ENCODE assay signal across 8 cellular contexts in genomic region chr12:12474931-12475485, GRCh38.
DNase-seq lines count a peak whose midpoint lies in the region; ATAC-seq, FAIRE-seq and TF ChIP-seq lines count a peak whose summit lies in the region.

No MANE protein-coding gene starts in this region.

- H3K27me3 Mint-ChIP-seq in H9 (ENCODE audit: low read depth), result no peaks in the 10 kb centered on the region; the same call in 1 of the 2 replicates
- no peaks in the 10 kb centered on the region for H3K27me3 Mint-ChIP-seq in T-helper 1 cell treated with Interleukin-12 subunit alpha and Interleukin-12 subunit beta and Interleukin-4 antibody, amounts not matched to agents 30 μg/mL and 1 μg/mL, for 36 hours (ENCODE audit: low read depth)

- no peak overlapping the region for H3T11ph ChIP-seq in H9 (ENCODE audit: low read length)

- ATAC-seq in GM18519 (IDR thresholded peaks at IDR 0.05; ENCODE audit: low FRiP score, unreplicated experiment), result peak; percentile 70
- peak; percentile 95 for ATAC-seq in stimulated activated effector memory CD8-positive, alpha-beta T cell treated with anti-CD3 and anti-CD28 coated beads, Interleukin-12 subunit alpha, Interleukin-12 subunit beta, amount 100 ng/mL, for 72 hours

- H3K14ac ChIP-seq in H9 (ENCODE audit: insufficient read depth, low read length), result no peak overlapping the region

- no peak overlapping the region for H3K9ac ChIP-seq in H9 (ENCODE audit: extremely low read depth, insufficient read length, low read length)

- no peak overlapping the region for H3K4ac ChIP-seq in H9 (ENCODE audit: low read depth, low read length)

- H2AFZ ChIP-seq in H9 (ENCODE audit: low read length), result no peak overlapping the region

- H2BK12ac ChIP-seq in H9 (ENCODE audit: insufficient read length, low read depth, low read length), result no peak overlapping the region

- FAIRE-seq in urothelium cell line (lab: Jason Lieb, UNC), result no peak

- no peak overlapping the region for H3K56ac ChIP-seq in H9 (ENCODE audit: insufficient read length, low read depth, low read length)

- no peak overlapping the region for H2AK5ac ChIP-seq in H9 (ENCODE audit: insufficient read length, low read length)

- no peak overlapping the region for H2BK15ac ChIP-seq in H9 (ENCODE audit: low read depth, low read length)

- H3K18ac ChIP-seq in H9 (ENCODE audit: insufficient read length, low read depth, low read length), result no peak overlapping the region

- peak overlapping the region in 2 of 3 experiments; percentile 44 to 75; a peak in 4 of 7 replicates for H3K27ac Mint-ChIP-seq in H9
- H3K27ac Mint-ChIP-seq in T-helper 1 cell treated with Interleukin-12 subunit alpha and Interleukin-12 subunit beta and Interleukin-4 antibody, amounts not matched to agents 30 μg/mL and 1 μg/mL, for 36 hours, result peak overlapping the region; percentile 96
- H3K27ac Mint-ChIP-seq in stimulated activated effector memory CD8-positive, alpha-beta T cell treated with anti-CD3 and anti-CD28 coated beads, Interleukin-12 subunit alpha, Interleukin-12 subunit beta, amount 100 ng/mL, for 72 hours, result peak overlapping the region; percentile 99

- H3K79me1 ChIP-seq in H9 (ENCODE audit: insufficient read depth, low read depth, low read length, poor library complexity, severe bottlenecking), result no peaks in the 10 kb centered on the region

- no peak overlapping the region for H2BK5ac ChIP-seq in H9 (ENCODE audit: insufficient read length, low read length)

- H4K8ac ChIP-seq in H9 (replicated peaks; ENCODE audit: insufficient read length, low read depth, low read length), result no peak overlapping the region

- H3K4me3 Mint-ChIP-seq in H9, result no peak overlapping the region
- H3K4me3 Mint-ChIP-seq in T-helper 1 cell treated with Interleukin-12 subunit alpha and Interleukin-12 subunit beta and Interleukin-4 antibody, amounts not matched to agents 30 μg/mL and 1 μg/mL, for 36 hours, result peak overlapping the region; percentile 69
- peak overlapping the region; percentile 71 for H3K4me3 Mint-ChIP-seq in stimulated activated effector memory CD8-positive, alpha-beta T cell treated with anti-CD3 and anti-CD28 coated beads, Interleukin-12 subunit alpha, Interleukin-12 subunit beta, amount 100 ng/mL, for 72 hours

- H3K27ac ChIP-seq in H9 (ENCODE audit: insufficient read length, low read depth, low read length), result no peak overlapping the region

- no peak for TF ChIP-seq CTCF in H9 (conservative IDR thresholded peaks at IDR 0.05)

- H4K91ac ChIP-seq in H9 (ENCODE audit: insufficient read length, low read depth, low read length), result no peak overlapping the region

- H2BK20ac ChIP-seq in H9 (ENCODE audit: low read depth, low read length, poor library complexity, severe bottlenecking), result no peak overlapping the region

- H3K4me1 Mint-ChIP-seq in H9, result peaks cover 7 to 22% of the 10 kb centered on the region in 2 experiments
- H3K4me1 Mint-ChIP-seq in T-helper 1 cell treated with Interleukin-12 subunit alpha and Interleukin-12 subunit beta and Interleukin-4 antibody, amounts not matched to agents 30 μg/mL and 1 μg/mL, for 36 hours (ENCODE audit: low read depth), result peaks cover 55% of the 10 kb centered on the region
- H3K4me1 Mint-ChIP-seq in stimulated activated effector memory CD8-positive, alpha-beta T cell treated with anti-CD3 and anti-CD28 coated beads, Interleukin-12 subunit alpha, Interleukin-12 subunit beta, amount 100 ng/mL, for 72 hours, result peaks cover 77% of the 10 kb centered on the region

- no peaks in the 10 kb centered on the region for H3K9me3 ChIP-seq in H9 (ENCODE audit: control insufficient read depth, low read depth, low read length)

- H3K36me3 Mint-ChIP-seq in H9 (ENCODE audit: insufficient read depth in 1 of 3, low read depth in 3 of 3), result peaks cover 42 to 73% (median 58%) of the 10 kb centered on the region in 3 experiments
- H3K36me3 Mint-ChIP-seq in T-helper 1 cell treated with Interleukin-12 subunit alpha and Interleukin-12 subunit beta and Interleukin-4 antibody, amounts not matched to agents 30 μg/mL and 1 μg/mL, for 36 hours (ENCODE audit: low read depth), result peaks cover 55% of the 10 kb centered on the region
- H3K36me3 Mint-ChIP-seq in stimulated activated effector memory CD8-positive, alpha-beta T cell treated with anti-CD3 and anti-CD28 coated beads, Interleukin-12 subunit alpha, Interleukin-12 subunit beta, amount 100 ng/mL, for 72 hours, result peaks cover 90% of the 10 kb centered on the region

- no peaks in the 10 kb centered on the region for H3K23me2 ChIP-seq in H9 (ENCODE audit: insufficient read length, low read depth, low read length, poor library complexity, severe bottlenecking)

- no peak overlapping the region for H3K4me2 ChIP-seq in H9 (ENCODE audit: insufficient read depth, insufficient read length, low read length)

- H3K23ac ChIP-seq in H9 (ENCODE audit: insufficient read length, low read depth, low read length), result no peak overlapping the region

- no peaks in the 10 kb centered on the region for H3K27me3 ChIP-seq in H9 (ENCODE audit: insufficient read depth, low read length)

- no peak overlapping the region for H2BK120ac ChIP-seq in H9 (ENCODE audit: low read depth, low read length, poor library complexity, severe bottlenecking)

- H3K79me2 ChIP-seq in H9 (ENCODE audit: insufficient read depth, low read length), result no peaks in the 10 kb centered on the region

- H3K9me3 Mint-ChIP-seq in H9, result peaks cover 9 to 13% of the 10 kb centered on the region in 2 experiments
- no peaks in the 10 kb centered on the region for H3K9me3 Mint-ChIP-seq in T-helper 1 cell treated with Interleukin-12 subunit alpha and Interleukin-12 subunit beta and Interleukin-4 antibody, amounts not matched to agents 30 μg/mL and 1 μg/mL, for 36 hours
- H3K9me3 Mint-ChIP-seq in stimulated activated effector memory CD8-positive, alpha-beta T cell treated with anti-CD3 and anti-CD28 coated beads, Interleukin-12 subunit alpha, Interleukin-12 subunit beta, amount 100 ng/mL, for 72 hours, result no peaks in the 10 kb centered on the region

- H4K20me1 ChIP-seq in H9 (ENCODE audit: control insufficient read depth, insufficient read depth, insufficient read length), result no peaks in the 10 kb centered on the region

- DNase-seq in H9 (no peak), dermis microvascular lymphatic vessel endothelial cell (ENCODE audit: low read depth in 2 of 2) (peak; percentile 71 to 86), urothelium cell line (ENCODE audit: low spot score) (no peak), NCI-H1092 (lab: John Stamatoyannopoulos, UW) (no peak), COLO668 (lab: John Stamatoyannopoulos, UW; ENCODE audit: unreplicated experiment) (no peak)
- peak in 1 of 2 donors; percentile 85 for DNase-seq in stimulated activated effector memory CD8-positive, alpha-beta T cell treated with anti-CD3 and anti-CD28 coated beads, Interleukin-12 subunit alpha, Interleukin-12 subunit beta, amount 100 ng/mL, for 72 hours (ENCODE audit: low spot score in 2 of 2)

- H3K4me1 ChIP-seq in H9 (ENCODE audit: insufficient read depth, low read length), result no peaks in the 10 kb centered on the region; the same call in 1 of the 2 replicates

- H4K5ac ChIP-seq in H9 (ENCODE audit: insufficient read length, low read depth, low read length), result no peak overlapping the region

- WGBS in H9 (ENCODE audit: extremely low coverage, insufficient read length, low lambda C conversion rate), result no CpG with 5 or more reads among the region's 12 CpGs

Comparison
In these comparisons a context has a peak if more than half of its experiments do, and no peak if none do; other contexts are left out.
1. DNase-seq: peak in dermis microvascular lymphatic vessel endothelial cell (2 of 2); none in H9 (single experiment), urothelium cell line (single experiment), NCI-H1092 (single experiment) and COLO668 (single experiment).
2. H3K4me3 Mint-ChIP-seq: peak in T-helper 1 cell treated with Interleukin-12 subunit alpha and Interleukin-12 subunit beta and Interleukin-4 antibody, amounts not matched to agents 30 μg/mL and 1 μg/mL, for 36 hours (single experiment) and stimulated activated effector memory CD8-positive, alpha-beta T cell treated with anti-CD3 and anti-CD28 coated beads, Interleukin-12 subunit alpha, Interleukin-12 subunit beta, amount 100 ng/mL, for 72 hours (single experiment); none in H9 (0 of 2).
3. Peak in every context shown above with its lines, with median percentiles within 50 percentile points of each other: H3K27ac Mint-ChIP-seq.